ENCODE assay signal across 29 cellular contexts in genomic region chr13:102187313-102187712, GRCh38.
"Had no signal": no experiment of that assay in that cellular context is flagged by ENCODE, and none has a peak within 500 bp of the region (broad histone marks: within the 10 kb centered on the region; RNA-seq: fewer than 3 reads in every experiment).

No MANE protein-coding gene starts in this region.

- H3K9me3 Mint-ChIP-seq: dendritic cell treated with granulocyte-macrophage colony-stimulating factor and Interleukin-4, amounts not matched to agents 40 ng/mL and 50 ng/mL, for 4 days had no signal

- H3K27ac ChIP-seq: colonic mucosa, coronary artery, dorsolateral prefrontal cortex, epithelial cell of prostate, esophagus muscularis mucosa, esophagus squamous epithelium, foreskin keratinocyte, gastrocnemius medialis, gastroesophageal sphincter, heart left ventricle, heart right ventricle had no signal

- H3K4me3 ChIP-seq: colonic mucosa, coronary artery, dorsolateral prefrontal cortex, esophagus muscularis mucosa, esophagus squamous epithelium, gastrocnemius medialis, gastroesophageal sphincter, heart left ventricle, heart right ventricle had no signal

- H3K27me3 ChIP-seq: colonic mucosa, dorsolateral prefrontal cortex, esophagus muscularis mucosa, esophagus squamous epithelium, foreskin keratinocyte, gastrocnemius medialis, gastroesophageal sphincter, heart left ventricle, heart right ventricle had no signal

- FAIRE-seq: colon, endometrium, endothelial cell of umbilical vein, frontal cortex had no signal

- ATAC-seq: effector memory CD8-positive, alpha-beta T cell; esophagus mucosa; foreskin keratinocyte; gastrocnemius medialis; gastroesophageal sphincter; heart left ventricle; heart right ventricle had no signal

- H3K4me1 ChIP-seq: colonic mucosa, esophagus muscularis mucosa, gastrocnemius medialis, gastroesophageal sphincter, heart right ventricle had no signal

- H3K9me3 ChIP-seq: colonic mucosa, esophagus muscularis mucosa, esophagus squamous epithelium, gastrocnemius medialis, gastroesophageal sphincter, heart left ventricle, heart right ventricle had no signal

- H3K27ac Mint-ChIP-seq: dendritic cell treated with granulocyte-macrophage colony-stimulating factor and Interleukin-4, amounts not matched to agents 40 ng/mL and 50 ng/mL, for 4 days; effector memory CD8-positive, alpha-beta T cell; endodermal cell had no signal

- DNase-seq: colonic mucosa; cortex of kidney; dermis blood vessel endothelial cell; dorsolateral prefrontal cortex; effector CD4-positive, alpha-beta T cell; effector CD8-positive, alpha-beta T cell; effector memory CD4-positive, alpha-beta T cell; effector memory CD8-positive, alpha-beta T cell; endodermal cell; erythroblast; esophagus squamous epithelium; foreskin fibroblast; foreskin keratinocyte; foreskin melanocyte; gastrocnemius medialis; glutamatergic neuron; head of caudate nucleus; heart left ventricle; heart right ventricle had no signal

- H3K36me3 ChIP-seq: colonic mucosa, esophagus muscularis mucosa, esophagus squamous epithelium, gastrocnemius medialis, gastroesophageal sphincter, heart left ventricle, heart right ventricle had no signal

- H3K4me3 Mint-ChIP-seq: dendritic cell treated with granulocyte-macrophage colony-stimulating factor and Interleukin-4, amounts not matched to agents 40 ng/mL and 50 ng/mL, for 4 days; effector memory CD8-positive, alpha-beta T cell; endodermal cell had no signal

- H3K27me3 Mint-ChIP-seq: dendritic cell treated with granulocyte-macrophage colony-stimulating factor and Interleukin-4, amounts not matched to agents 40 ng/mL and 50 ng/mL, for 4 days; effector memory CD8-positive, alpha-beta T cell had no signal
